In genomic region chr1:214840366-214840765, GRCh38 we compare ENCODE assay signal across 30 cellular contexts.
A peak's percentile ranks its signal among the peaks of the same experiment; 100 is the strongest.
DNase-seq lines count a peak whose midpoint lies in the region; ATAC-seq, FAIRE-seq and TF ChIP-seq lines count a peak whose summit lies in the region.
"Had no signal": no experiment of that assay in that cellular context is flagged by ENCODE, and none has a peak within 500 bp of the region (broad histone marks: within the 10 kb centered on the region; RNA-seq: fewer than 3 reads in every experiment).

No MANE protein-coding gene starts in this region.

- in situ Hi-C loops in ACHN (cut with HindIII; ENCODE audit: low pct_ligation_motif_present, low pct_unique_long_range_greater_than_20kb, low sequenced_read_pairs) (no loop called here), GM23248 (cut with MboI) (no loop called here)

- H3K27ac ChIP-seq in GM23248 (peak overlapping the region; percentile 67), astrocyte (ENCODE audit: low read depth, low read length) (no peak overlapping the region), foreskin keratinocyte (no peak overlapping the region)
- H3K27ac ChIP-seq: HL-60, thyroid gland had no signal

- no peak overlapping the region for H2AFZ ChIP-seq in GM23248
- H2AFZ ChIP-seq in astrocyte (ENCODE audit: low read depth, low read length), result no peak overlapping the region

- no peak overlapping the region for H3K4me3 Mint-ChIP-seq in astrocyte (ENCODE audit: unreplicated experiment)
- H3K4me3 Mint-ChIP-seq in activated CD4-positive, alpha-beta T cell treated with anti-CD3 and anti-CD28 coated beads for 36 hours, result no peak overlapping the region
- H3K4me3 Mint-ChIP-seq: activated CD8-positive, alpha-beta memory T cell treated with anti-CD3 and anti-CD28 coated beads, Interleukin-2, amount 10 ng/mL, durations not matched to agents 7 days and 5 days; CD8-positive, alpha-beta memory T cell; natural killer cell; stimulated activated naive CD8-positive, alpha-beta T cell treated with anti-CD3 and anti-CD28 coated beads, Interleukin-15, amount 100 ng/mL, for 72 hours had no signal

- H3K79me2 ChIP-seq in GM23248 (ENCODE audit: insufficient read depth) (no peaks in the 10 kb centered on the region), astrocyte (ENCODE audit: insufficient read depth, low read length) (no peaks in the 10 kb centered on the region)

- FAIRE-seq in astrocyte (lab: Jason Lieb, UNC), result no peak
- FAIRE-seq: colon, GM12892, small intestine had no signal

- peaks cover 73% of the 10 kb centered on the region for H3F3A ChIP-seq in GM23248 (ENCODE audit: insufficient read depth)

- intact Hi-C loops in activated CD4-positive, alpha-beta T cell treated with anti-CD3 and anti-CD28 coated beads for 36 hours (cut with DNase I, micrococcal nuclease), result no loop called here

- H3K9me3 Mint-ChIP-seq in astrocyte (ENCODE audit: unreplicated experiment), result no peaks in the 10 kb centered on the region
- no peaks in the 10 kb centered on the region for H3K9me3 Mint-ChIP-seq in activated CD4-positive, alpha-beta T cell treated with anti-CD3 and anti-CD28 coated beads for 36 hours (ENCODE audit: low read depth)
- H3K9me3 Mint-ChIP-seq: stimulated activated naive CD8-positive, alpha-beta T cell treated with anti-CD3 and anti-CD28 coated beads, Interleukin-15, amount 100 ng/mL, for 72 hours had no signal

- peak; percentile 82 for DNase-seq in ACHN
- DNase-seq in GM23248, result peak; percentile 79
- DNase-seq in astrocyte (ENCODE audit: low read depth), result peak; percentile 80
- DNase-seq in fibroblast of the aortic adventitia (ENCODE audit: low read depth), result peak; percentile 45
- no peak for DNase-seq in foreskin keratinocyte
- no peak for DNase-seq in activated CD4-positive, alpha-beta T cell treated with anti-CD3 and anti-CD28 coated beads for 36 hours
- DNase-seq in NCI-H226, result no peak
- DNase-seq: activated CD8-positive, alpha-beta memory T cell treated with anti-CD3 and anti-CD28 coated beads, Interleukin-2, amount 10 ng/mL, durations not matched to agents 7 days and 5 days; activated T-cell treated with anti-CD3 and anti-CD28 coated beads, Interleukin-2, amount 50 U/mL, for 48 hours; CD8-positive, alpha-beta memory T cell; DND-41; effector memory CD4-positive, alpha-beta T cell; glutamatergic neuron; GOT3; islet precursor cell; natural killer cell; NCI-H1694 treated with DMSO at 0.1 percent for 48 hours; NCI-H526 treated with DMSO at 0.1 percent for 48 hours; SIG-M5; small intestine; stimulated activated CD4-positive, alpha-beta T cell treated with anti-CD3 and anti-CD28 coated beads, Interleukin-1b, Interleukin-23, amount 100 ng/mL, for 48 hours; stimulated activated CD8-positive, alpha-beta memory T cell treated with anti-CD3 and anti-CD28 coated beads, Interleukin-4, amount 100 ng/mL, for 48 hours; stimulated activated naive CD8-positive, alpha-beta T cell treated with anti-CD3 and anti-CD28 coated beads, Interleukin-15, amount 100 ng/mL, for 72 hours; T1000; thyroid gland had no signal

- H3K27me3 Mint-ChIP-seq in astrocyte (ENCODE audit: low read depth, unreplicated experiment), result peaks cover 5% of the 10 kb centered on the region
- peaks cover 3% of the 10 kb centered on the region for H3K27me3 Mint-ChIP-seq in activated CD4-positive, alpha-beta T cell treated with anti-CD3 and anti-CD28 coated beads for 36 hours
- H3K27me3 Mint-ChIP-seq: activated CD8-positive, alpha-beta memory T cell treated with anti-CD3 and anti-CD28 coated beads, Interleukin-2, amount 10 ng/mL, durations not matched to agents 7 days and 5 days; CD8-positive, alpha-beta memory T cell had no signal

- peaks cover 69% of the 10 kb centered on the region for H3K4me1 ChIP-seq in GM23248 (ENCODE audit: insufficient read depth)
- peaks cover 19% of the 10 kb centered on the region for H3K4me1 ChIP-seq in astrocyte (ENCODE audit: insufficient read depth, low read length)
- no peaks in the 10 kb centered on the region for H3K4me1 ChIP-seq in foreskin keratinocyte

- H3K9me3 ChIP-seq in GM23248 (ENCODE audit: low read depth), result no peaks in the 10 kb centered on the region
- H3K9me3 ChIP-seq in astrocyte (ENCODE audit: insufficient read depth, low read depth, low read length), result no peaks in the 10 kb centered on the region
- H3K9me3 ChIP-seq: thyroid gland had no signal

- 16 to 20% methylated on average over 3 of the region's 3 CpGs for WGBS in GM23248 (ENCODE audit: low coverage in 1 of 2, low lambda C conversion rate in 2 of 2, missing lambda C conversion rate in 2 of 2), 2 experiments

- no peaks in the 10 kb centered on the region for H4K20me1 ChIP-seq in GM23248 (ENCODE audit: insufficient read depth)
- no peaks in the 10 kb centered on the region for H4K20me1 ChIP-seq in astrocyte (ENCODE audit: insufficient read depth, low read length)

- POLR2A ChIA-PET in activated CD4-positive, alpha-beta T cell treated with anti-CD3 and anti-CD28 coated beads for 36 hours (lab: Charles Lee), result no interaction called here

- H3K4me2 ChIP-seq in GM23248 (ENCODE audit: unreplicated experiment) (peak overlapping the region; percentile 19), astrocyte (ENCODE audit: low read length) (no peak overlapping the region)

- H3K36me3 Mint-ChIP-seq in astrocyte (ENCODE audit: low read depth, unreplicated experiment), result no peaks in the 10 kb centered on the region
- H3K36me3 Mint-ChIP-seq in activated CD4-positive, alpha-beta T cell treated with anti-CD3 and anti-CD28 coated beads for 36 hours (ENCODE audit: low read depth), result no peaks in the 10 kb centered on the region
- H3K36me3 Mint-ChIP-seq: activated CD8-positive, alpha-beta memory T cell treated with anti-CD3 and anti-CD28 coated beads, Interleukin-2, amount 10 ng/mL, durations not matched to agents 7 days and 5 days; CD8-positive, alpha-beta memory T cell; natural killer cell had no signal

- TF ChIP-seq CTCF in astrocyte (IDR thresholded peaks at IDR 0.05; ENCODE audit: insufficient read depth, low read depth, low read length) (no peak), fibroblast of the aortic adventitia (IDR thresholded peaks at IDR 0.05; ENCODE audit: insufficient read depth, low read length) (no peak), foreskin keratinocyte (conservative IDR thresholded peaks at IDR 0.05) (no peak)

- no peaks in the 10 kb centered on the region for H3K27me3 ChIP-seq in GM23248 (replicated peaks; ENCODE audit: insufficient read depth)
- no peaks in the 10 kb centered on the region for H3K27me3 ChIP-seq in astrocyte (ENCODE audit: insufficient read depth, low read length)
- H3K27me3 ChIP-seq in foreskin keratinocyte, result no peaks in the 10 kb centered on the region
- H3K27me3 ChIP-seq: thyroid gland had no signal

- ATAC-seq in foreskin keratinocyte (no peak), HG03045 (IDR thresholded peaks at IDR 0.05; ENCODE audit: unreplicated experiment) (no peak)
- no peak for ATAC-seq in activated CD4-positive, alpha-beta T cell treated with anti-CD3 and anti-CD28 coated beads for 36 hours
- ATAC-seq: activated CD8-positive, alpha-beta memory T cell treated with anti-CD3 and anti-CD28 coated beads, Interleukin-2, amount 10 ng/mL, durations not matched to agents 7 days and 5 days; esophagus mucosa; natural killer cell; stimulated activated naive CD8-positive, alpha-beta T cell treated with anti-CD3 and anti-CD28 coated beads, Interleukin-15, amount 100 ng/mL, for 72 hours had no signal

- no peaks in the 10 kb centered on the region for H3K9me2 ChIP-seq in GM23248 (ENCODE audit: insufficient read depth)

- H3K9ac ChIP-seq in GM23248 (no peak overlapping the region; the same call in 1 of the 2 replicates), astrocyte (ENCODE audit: low read length) (no peak overlapping the region)

- H3K4me3 ChIP-seq in GM23248, result no peak overlapping the region
- no peak overlapping the region for H3K4me3 ChIP-seq in astrocyte (ENCODE audit: insufficient read depth, low read depth, low read length)
- no peak overlapping the region for H3K4me3 ChIP-seq in fibroblast of the aortic adventitia (ENCODE audit: low read depth, low read length)
- H3K4me3 ChIP-seq: thyroid gland had no signal

- CTCF ChIA-PET in activated CD4-positive, alpha-beta T cell treated with anti-CD3 and anti-CD28 coated beads for 36 hours (lab: Charles Lee), result no interaction called here

- H3K27ac Mint-ChIP-seq in astrocyte (ENCODE audit: unreplicated experiment), result no peak overlapping the region
- no peak overlapping the region for H3K27ac Mint-ChIP-seq in activated CD4-positive, alpha-beta T cell treated with anti-CD3 and anti-CD28 coated beads for 36 hours
- H3K27ac Mint-ChIP-seq: activated CD8-positive, alpha-beta memory T cell treated with anti-CD3 and anti-CD28 coated beads, Interleukin-2, amount 10 ng/mL, durations not matched to agents 7 days and 5 days; CD8-positive, alpha-beta memory T cell; natural killer cell; stimulated activated naive CD8-positive, alpha-beta T cell treated with anti-CD3 and anti-CD28 coated beads, Interleukin-15, amount 100 ng/mL, for 72 hours had no signal

- H3K36me3 ChIP-seq in GM23248 (ENCODE audit: low read depth) (no peaks in the 10 kb centered on the region), astrocyte (ENCODE audit: insufficient read depth, low read length) (no peaks in the 10 kb centered on the region)
- H3K36me3 ChIP-seq: thyroid gland had no signal

- H3K4me1 Mint-ChIP-seq in astrocyte (ENCODE audit: low read depth, unreplicated experiment), result peaks cover 26% of the 10 kb centered on the region
- H3K4me1 Mint-ChIP-seq in activated CD4-positive, alpha-beta T cell treated with anti-CD3 and anti-CD28 coated beads for 36 hours, result no peaks in the 10 kb centered on the region
- H3K4me1 Mint-ChIP-seq: activated CD8-positive, alpha-beta memory T cell treated with anti-CD3 and anti-CD28 coated beads, Interleukin-2, amount 10 ng/mL, durations not matched to agents 7 days and 5 days; CD8-positive, alpha-beta memory T cell; natural killer cell; stimulated activated naive CD8-positive, alpha-beta T cell treated with anti-CD3 and anti-CD28 coated beads, Interleukin-15, amount 100 ng/mL, for 72 hours had no signal

Comparison
In these comparisons a context has a peak if more than half of its experiments do, and no peak if none do; other contexts are left out.
1. DNase-seq: peak in ACHN (single experiment), GM23248 (single experiment), astrocyte (single experiment) and fibroblast of the aortic adventitia (single experiment); none in foreskin keratinocyte (0 of 2), activated CD4-positive, alpha-beta T cell treated with anti-CD3 and anti-CD28 coated beads for 36 hours (single experiment) and NCI-H226 (single experiment).